In the genomic region with DNA sequence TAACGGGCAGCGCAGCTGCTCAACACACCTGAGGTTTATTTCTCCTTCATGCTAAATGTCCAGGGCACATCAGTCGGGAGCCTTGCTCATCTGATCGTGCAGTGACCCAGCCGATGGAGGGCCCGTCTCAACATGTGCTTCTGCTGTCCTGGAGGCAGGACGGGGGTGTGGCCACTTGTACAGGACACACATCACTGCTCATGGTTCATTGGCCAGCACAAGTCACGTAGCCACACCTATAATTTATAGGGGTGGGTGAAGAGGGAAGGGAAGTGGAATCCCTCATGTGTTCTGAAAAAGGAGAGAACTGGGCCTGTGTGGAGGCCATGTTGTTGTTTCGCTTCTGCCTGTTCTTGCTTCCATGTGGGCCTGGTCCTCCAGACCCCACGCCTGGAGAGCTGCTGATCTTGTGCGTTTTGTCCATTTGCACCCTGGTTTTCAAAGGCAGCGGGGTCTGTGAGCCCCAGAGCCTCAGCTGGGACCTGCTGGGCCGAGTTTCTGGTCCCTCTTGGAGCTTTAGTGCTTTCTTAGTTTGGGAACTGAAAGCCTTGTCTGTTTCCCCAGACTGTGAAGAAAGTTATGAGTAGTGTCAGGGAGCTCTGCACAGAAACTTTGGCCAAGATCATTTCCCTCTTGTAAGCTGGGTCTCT, we compare ENCODE assay signal across 9 cellular contexts.
DNase-seq lines count a peak whose midpoint lies in the region; ATAC-seq and TF ChIP-seq lines count a peak whose summit lies in the region.
"Had no signal": no experiment of that assay in that cellular context is flagged by ENCODE, and none has a peak within 500 bp of the region (broad histone marks: within the 10 kb centered on the region; RNA-seq: fewer than 3 reads in every experiment).

No MANE protein-coding gene starts in this region.

- peaks cover 0 to 3% (median 0%) of the 10 kb centered on the region in 4 donors for H3K4me1 ChIP-seq in right lobe of liver
- H3K4me1 ChIP-seq: ascending aorta had no signal

- H3K27ac ChIP-seq in right lobe of liver, result peak overlapping the region in 1 of 3 donors; percentile 20
- H3K27ac ChIP-seq: ascending aorta had no signal

- no peaks in the 10 kb centered on the region for H3K27me3 ChIP-seq in right lobe of liver
- H3K27me3 ChIP-seq: ascending aorta had no signal

- H3K4me3 ChIP-seq in right lobe of liver, result no peak overlapping the region
- H3K4me3 ChIP-seq: ascending aorta had no signal

- peak; percentile 74 for ATAC-seq in GM18520 (IDR thresholded peaks at IDR 0.05; ENCODE audit: unreplicated experiment)
- ATAC-seq in HG02678 (IDR thresholded peaks at IDR 0.05; ENCODE audit: unreplicated experiment), result peak; percentile 66
- peak; percentile 46 to 68 (median 56) for ATAC-seq in right lobe of liver

- H3K36me3 ChIP-seq in right lobe of liver, result no peaks in the 10 kb centered on the region
- H3K36me3 ChIP-seq: ascending aorta had no signal

- no peaks in the 10 kb centered on the region for H3K9me3 ChIP-seq in right lobe of liver
- H3K9me3 ChIP-seq: ascending aorta had no signal

- WGBS in right lobe of liver (ENCODE audit: insufficient coverage, low coverage, low lambda C conversion rate, missing lambda C conversion rate), result 68% methylated on average over 10 of the region's 13 CpGs

- no peak for TF ChIP-seq POLR2A in right lobe of liver (IDR thresholded peaks at IDR 0.05)

- DNase-seq in OCI-M1 (lab: John Stamatoyannopoulos, UW) (peak; percentile 84), right lobe of liver (peak in 1 of 3 donors; percentile 55), T-helper 9 cell (no peak), HCEC 1CT (no peak), NCI-H2029 (lab: John Stamatoyannopoulos, UW) (no peak)
- no peak for DNase-seq in activated CD4-positive, alpha-beta T cell treated with anti-CD3 and anti-CD28 coated beads for 48 hours

- intact Hi-C loops in right lobe of liver (cut with DNase I), result no loop called here

- TF ChIP-seq CTCF in right lobe of liver (IDR thresholded peaks at IDR 0.05), result no peak
